1 cellular context compared by ENCODE assay signal in genomic region chr1:16184557-16185303, GRCh38.
TF ChIP-seq lines count a peak whose summit lies in the region.

No MANE protein-coding gene starts in this region.

TF ChIP-seq in GM12878, 131 proteins besides CTCF, POLR2A, EP300 and RAD21:
- TF ChIP-seq ZNF207 (IDR thresholded peaks at IDR 0.05; ENCODE audit: borderline replicate concordance): no peak
- TF ChIP-seq SIX5 (IDR thresholded peaks at IDR 0.05; ENCODE audit: low read depth, low read length, severe bottlenecking): no peak
